Comparison of ENCODE assay signal across 20 cellular contexts in genomic region chr3:46734773-46735172, GRCh38. TPM values are rescaled to one million over a fixed set of nuclear protein-coding genes. Genes with fewer than 3 reads are reported as not detected.
DNase-seq lines count a peak whose midpoint lies in the region; ATAC-seq lines count a peak whose summit lies in the region.
"Had no signal": no experiment of that assay in that cellular context is flagged by ENCODE, and none has a peak within 500 bp of the region (broad histone marks: within the 10 kb centered on the region; RNA-seq: fewer than 3 reads in every experiment).

No MANE protein-coding gene starts in this region.

- H3K27me3 Mint-ChIP-seq in activated T-helper 2 cell treated with anti-CD3 and anti-CD28 coated beads, Interferon-gamma antibody, Interleukin-2, Interleukin-4, amounts not matched to agents 10 μg/mL and 5 μg/mL and 100 μg/mL, durations not matched to agents 14 hours and 24 hours and 36 hours (ENCODE audit: low read depth): peaks cover 8% of the 10 kb centered on the region

- H3K27ac Mint-ChIP-seq in activated T-helper 2 cell treated with anti-CD3 and anti-CD28 coated beads, Interferon-gamma antibody, Interleukin-2, Interleukin-4, amounts not matched to agents 10 μg/mL and 5 μg/mL and 100 μg/mL, durations not matched to agents 14 hours and 24 hours and 36 hours: no peak overlapping the region
- H3K27ac Mint-ChIP-seq: CD4-positive, CD25-positive, alpha-beta regulatory T cell had no signal

- H3K36me3 Mint-ChIP-seq in activated T-helper 2 cell treated with anti-CD3 and anti-CD28 coated beads, Interferon-gamma antibody, Interleukin-2, Interleukin-4, amounts not matched to agents 10 μg/mL and 5 μg/mL and 100 μg/mL, durations not matched to agents 14 hours and 24 hours and 36 hours (ENCODE audit: low read depth): no peaks in the 10 kb centered on the region
- H3K36me3 Mint-ChIP-seq: CD4-positive, CD25-positive, alpha-beta regulatory T cell had no signal

- H3K4me1 Mint-ChIP-seq in activated T-helper 2 cell treated with anti-CD3 and anti-CD28 coated beads, Interferon-gamma antibody, Interleukin-2, Interleukin-4, amounts not matched to agents 10 μg/mL and 5 μg/mL and 100 μg/mL, durations not matched to agents 14 hours and 24 hours and 36 hours (ENCODE audit: low read depth): no peaks in the 10 kb centered on the region
- H3K4me1 Mint-ChIP-seq: CD4-positive, CD25-positive, alpha-beta regulatory T cell had no signal

- intact Hi-C loops in activated T-helper 2 cell treated with anti-CD3 and anti-CD28 coated beads, Interferon-gamma antibody, Interleukin-2, Interleukin-4, amounts not matched to agents 10 μg/mL and 5 μg/mL and 100 μg/mL, durations not matched to agents 14 hours and 24 hours and 36 hours (cut with micrococcal nuclease): no loop called here

- peak; percentile 7 for DNase-seq in AG20443 (ENCODE audit: low spot score)
- DNase-seq in activated T-helper 2 cell treated with anti-CD3 and anti-CD28 coated beads, Interferon-gamma antibody, Interleukin-2, Interleukin-4, amounts not matched to agents 10 μg/mL and 5 μg/mL and 100 μg/mL, durations not matched to agents 14 hours and 24 hours and 36 hours (ENCODE audit: low spot score): peak; percentile 7
- DNase-seq in left lobe of liver (ENCODE audit: low spot score): peak; percentile 23
- DNase-seq in stimulated activated CD8-positive, alpha-beta memory T cell treated with anti-CD3 and anti-CD28 coated beads, Interleukin-4, amount 100 ng/mL, for 48 hours: peak; percentile 14
- no peak for DNase-seq in NCI-H446 (lab: John Stamatoyannopoulos, UW)
- DNase-seq in NCI-H774 (lab: John Stamatoyannopoulos, UW): no peak
- DNase-seq: CD4-positive, CD25-positive, alpha-beta regulatory T cell; DMS53; H7; IMR-90; MM.1S; NCI-H2029; NCI-H446 treated with DMSO at 0.1 percent for 48 hours; NCI-H526; SHP77 treated with DMSO at 0.1 percent for 48 hours; SW 1271 had no signal

- H3K4me3 Mint-ChIP-seq in activated T-helper 2 cell treated with anti-CD3 and anti-CD28 coated beads, Interferon-gamma antibody, Interleukin-2, Interleukin-4, amounts not matched to agents 10 μg/mL and 5 μg/mL and 100 μg/mL, durations not matched to agents 14 hours and 24 hours and 36 hours (ENCODE audit: low read depth): no peak overlapping the region

- no peak for ATAC-seq in left lobe of liver
- no peak for ATAC-seq in HG03039 (IDR thresholded peaks at IDR 0.05; ENCODE audit: unreplicated experiment)

- H3K9me3 Mint-ChIP-seq in activated T-helper 2 cell treated with anti-CD3 and anti-CD28 coated beads, Interferon-gamma antibody, Interleukin-2, Interleukin-4, amounts not matched to agents 10 μg/mL and 5 μg/mL and 100 μg/mL, durations not matched to agents 14 hours and 24 hours and 36 hours: no peaks in the 10 kb centered on the region

RNA-seq across cellular contexts. Expression of gene PRSS50, which starts 17.1 kb away (rescaled TPM):
- not detected in 2 replicates for total RNA-seq in activated T-helper 2 cell treated with anti-CD3 and anti-CD28 coated beads, Interferon-gamma antibody, Interleukin-2, Interleukin-4, amounts not matched to agents 10 μg/mL and 5 μg/mL and 100 μg/mL, durations not matched to agents 14 hours and 24 hours and 36 hours
- total RNA-seq in left lobe of liver: 0.13 TPM
- total RNA-seq: A172; CD4-positive, CD25-positive, alpha-beta regulatory T cell; Daoy; G401; IMR-90 had no signal

RNA-seq across cellular contexts. Expression of gene TMIE, which starts 33.6 kb away (rescaled TPM):
- total RNA-seq in activated T-helper 2 cell treated with anti-CD3 and anti-CD28 coated beads, Interferon-gamma antibody, Interleukin-2, Interleukin-4, amounts not matched to agents 10 μg/mL and 5 μg/mL and 100 μg/mL, durations not matched to agents 14 hours and 24 hours and 36 hours: not detected in 2 replicates
- total RNA-seq in left lobe of liver: 0.33 TPM
- total RNA-seq: A172, Daoy, G401, IMR-90 had no signal

RNA-seq across cellular contexts. Expression of gene ALS2CL, which starts 41.3 kb away (rescaled TPM):
- total RNA-seq in activated T-helper 2 cell treated with anti-CD3 and anti-CD28 coated beads, Interferon-gamma antibody, Interleukin-2, Interleukin-4, amounts not matched to agents 10 μg/mL and 5 μg/mL and 100 μg/mL, durations not matched to agents 14 hours and 24 hours and 36 hours: 0.44 and 0.71 TPM in 2 replicates
- total RNA-seq in left lobe of liver: 24.2 TPM

Comparison
In these comparisons a context has a peak if more than half of its experiments do, and no peak if none do; other contexts are left out.
1. DNase-seq: peak in AG20443 (single experiment), activated T-helper 2 cell treated with anti-CD3 and anti-CD28 coated beads, Interferon-gamma antibody, Interleukin-2, Interleukin-4, amounts not matched to agents 10 μg/mL and 5 μg/mL and 100 μg/mL, durations not matched to agents 14 hours and 24 hours and 36 hours (single experiment), left lobe of liver (single experiment) and stimulated activated CD8-positive, alpha-beta memory T cell treated with anti-CD3 and anti-CD28 coated beads, Interleukin-4, amount 100 ng/mL, for 48 hours (single experiment); none in NCI-H446 (0 of 2) and NCI-H774 (single experiment).
2. RNA of gene ALS2CL, which starts 41.3 kb away (total RNA-seq): 24.2 TPM in left lobe of liver (single experiment); 0.44 to 0.71 TPM in activated T-helper 2 cell treated with anti-CD3 and anti-CD28 coated beads, Interferon-gamma antibody, Interleukin-2, Interleukin-4, amounts not matched to agents 10 μg/mL and 5 μg/mL and 100 μg/mL, durations not matched to agents 14 hours and 24 hours and 36 hours; every median in the first group is over 10 times any median in the second.